Comparison of ENCODE assay signal across 11 cellular contexts in the genomic region with DNA sequence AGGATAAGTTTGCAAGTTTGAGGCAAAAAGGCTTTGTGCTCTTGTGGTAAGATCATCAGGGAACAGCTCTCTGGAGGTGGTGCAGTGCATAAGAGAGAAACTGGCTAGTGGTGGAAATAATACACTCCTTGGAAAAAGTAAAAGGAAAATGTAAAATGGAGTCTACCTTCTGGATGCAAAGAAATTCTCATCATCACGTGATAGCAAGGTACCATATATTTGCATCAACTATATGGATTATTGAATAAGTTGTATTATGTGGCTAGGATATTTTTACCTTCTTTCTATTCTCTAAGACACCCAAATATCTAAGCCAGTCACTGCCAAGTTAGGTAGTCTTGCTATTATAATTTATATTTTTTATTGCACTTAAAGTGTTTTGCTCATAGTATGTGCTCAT. TPM values are rescaled to one million over a fixed set of nuclear protein-coding genes. Genes with fewer than 3 reads are reported as not detected.
"Had no signal": no experiment of that assay in that cellular context is flagged by ENCODE, and none has a peak within 500 bp of the region (broad histone marks: within the 10 kb centered on the region; RNA-seq: fewer than 3 reads in every experiment).

No MANE protein-coding gene starts in this region.

- H3K27ac ChIP-seq: GM23248 had no signal

- H3K4me2 ChIP-seq: GM23338 had no signal

- ATAC-seq: GM23338, HCT116 had no signal

- H3K9me3 ChIP-seq: HAP-1 had no signal

- H3K36me3 ChIP-seq: HAP-1 had no signal

- DNase-seq: GM23248, GOT3, H7, H9, HCEC 1CT, HFFc6 had no signal

- H3K9ac ChIP-seq: GM23248 had no signal

- H3K4me3 ChIP-seq: GM23248, GM23338, HAP-1 had no signal

- H3K4me1 ChIP-seq: HAP-1 had no signal

- FAIRE-seq: H1, H54 had no signal

- H2AFZ ChIP-seq: GM23248, GM23338 had no signal

RNA-seq across cellular contexts. Expression of a gene that starts 14.0 kb away (rescaled TPM):
- total RNA-seq: GM23248, GM23338, H9 had no signal
